ENCODE assay signal across 8 cellular contexts in the genomic region with DNA sequence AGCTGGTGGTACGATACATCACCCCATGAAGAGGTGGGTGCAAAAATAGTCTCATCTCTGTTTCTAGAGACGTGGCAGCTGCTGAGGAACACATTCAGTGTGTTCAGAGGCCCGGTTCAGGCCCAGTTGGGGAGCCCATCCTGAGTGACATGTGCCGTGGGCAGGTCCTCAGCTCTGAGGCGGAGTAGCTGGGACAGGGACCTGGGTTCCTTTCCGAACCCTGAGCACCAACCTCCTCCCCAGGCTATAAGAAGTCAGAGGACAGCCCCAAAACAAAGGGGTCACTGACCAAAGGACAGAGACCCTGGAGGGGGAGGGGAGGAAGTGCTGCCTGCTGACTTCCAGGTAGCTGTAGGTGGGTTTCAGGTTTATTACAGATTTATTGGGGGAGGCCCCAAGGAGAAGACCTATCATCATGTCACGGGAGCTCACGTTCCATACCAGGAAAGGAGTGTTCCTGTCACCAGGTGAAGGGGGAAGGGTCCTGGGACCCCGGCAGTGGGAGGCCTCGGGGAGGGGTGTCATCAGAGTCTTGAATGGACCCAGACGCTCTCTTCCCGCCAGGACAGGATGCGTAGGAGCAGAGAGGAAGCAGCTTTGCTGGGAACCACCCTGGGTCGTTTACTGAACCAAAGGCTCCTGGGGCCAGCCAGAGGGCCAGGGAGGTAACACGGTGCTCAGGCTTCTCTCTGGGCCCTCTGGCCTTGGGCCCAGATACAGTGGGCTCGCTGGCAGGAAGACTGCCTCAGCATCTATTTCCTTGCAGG. TPM values are rescaled to one million over a fixed set of nuclear protein-coding genes. Genes with fewer than 3 reads are reported as not detected.
DNase-seq lines count a peak whose midpoint lies in the region; ATAC-seq and TF ChIP-seq lines count a peak whose summit lies in the region.

No MANE protein-coding gene starts in this region.

- H4K20me1 ChIP-seq in PC-9 (ENCODE audit: insufficient read depth), result no peaks in the 10 kb centered on the region

- no peak for TF ChIP-seq EP300 in suprapubic skin (IDR thresholded peaks at IDR 0.05)

- 24 to 30% methylated on average over 16 of the region's 16 CpGs for WGBS in heart right ventricle, 2 donors
- 32% methylated on average over 12 of the region's 16 CpGs for WGBS in suprapubic skin

- no TSS peak for BruUV-seq in PC-9 (replicated peaks; lab: Mats Ljungman, UMichigan)

- H3K4me2 ChIP-seq in PC-9, result peak overlapping the region; percentile 69; the same call in 1 of the 2 replicates

- peaks cover 57% of the 10 kb centered on the region for H3K4me1 Mint-ChIP-seq in activated CD4-positive, alpha-beta T cell treated with anti-CD3 and anti-CD28 coated beads for 36 hours

- no peak overlapping the region for H3K4me3 ChIP-seq in PC-9
- peak overlapping the region in 3 of 10 donors; percentile 31 to 39 (median 33) for H3K4me3 ChIP-seq in heart right ventricle
- peak overlapping the region; percentile 35 for H3K4me3 ChIP-seq in suprapubic skin

- H3K36me3 ChIP-seq in PC-9 (ENCODE audit: low read depth) (no peaks in the 10 kb centered on the region; the same call in 1 of the 2 replicates), heart right ventricle (peaks cover 0 to 19% (median 0%) of the 10 kb centered on the region in 9 donors), suprapubic skin (peaks cover 2% of the 10 kb centered on the region)

- CTCF ChIA-PET in activated CD4-positive, alpha-beta T cell treated with anti-CD3 and anti-CD28 coated beads for 36 hours (lab: Charles Lee), result interaction anchor here (0.6 to 6.7 kb wide), 35 partner anchors 8 to 371 kb away, joined by 3 to 114 read pairs (median 5); a partner anchor contains a TSS
- CTCF ChIA-PET in PC-9 (lab: Charles Lee), result interaction anchor here (0.5 to 1.7 kb wide), 5 partner anchors 48 to 176 kb away, joined by 3 to 26 read pairs (median 5); a partner anchor contains a TSS

- peaks cover 16% of the 10 kb centered on the region for H3K36me3 Mint-ChIP-seq in activated CD4-positive, alpha-beta T cell treated with anti-CD3 and anti-CD28 coated beads for 36 hours (ENCODE audit: low read depth)

- TF ChIP-seq POLR2A in suprapubic skin (IDR thresholded peaks at IDR 0.05), result no peak

- TF ChIP-seq CTCF in PC-9 (conservative IDR thresholded peaks at IDR 0.05) (peak; percentile 12; the same call in 1 of the 2 replicates), heart right ventricle (IDR thresholded peaks at IDR 0.05) (peak in 5 of 9 donors; percentile 0 to 36 (median 18)), suprapubic skin (IDR thresholded peaks at IDR 0.05) (peak in 1 of 2 donors; percentile 3)

- no peaks in the 10 kb centered on the region for H3K9me3 Mint-ChIP-seq in activated CD4-positive, alpha-beta T cell treated with anti-CD3 and anti-CD28 coated beads for 36 hours (ENCODE audit: low read depth)

- POLR2A ChIA-PET in activated CD4-positive, alpha-beta T cell treated with anti-CD3 and anti-CD28 coated beads for 36 hours (lab: Charles Lee), result interaction anchor here (0.8 to 3.9 kb wide), 9 partner anchors 12 to 176 kb away, joined by 3 to 23 read pairs (median 6); a partner anchor contains a TSS
- POLR2A ChIA-PET in PC-9 (lab: Charles Lee; ENCODE audit: unreplicated experiment), result interaction anchor here (0.6 kb wide), 1 partner anchor 127 kb away, joined by 14 read pairs; a partner anchor contains a TSS

- intact Hi-C loops in activated CD4-positive, alpha-beta T cell treated with anti-CD3 and anti-CD28 coated beads for 36 hours (cut with DNase I, micrococcal nuclease), result loop anchor here (1.0 to 10.0 kb wide), 8 partner anchors 36 to 411 kb away; a partner anchor contains a TSS
- intact Hi-C loops in PC-9 (cut with micrococcal nuclease; ENCODE audit: unreplicated experiment), result loop anchor here (5.0 kb wide), 1 partner anchor 234 kb away; no protein-coding TSS in a partner anchor
- intact Hi-C loops in heart right ventricle (cut with DNase I), result loop anchor here (1.0 to 10.0 kb wide), 8 partner anchors 64 to 407 kb away; a partner anchor contains a TSS

- H3K4me3 Mint-ChIP-seq in activated CD4-positive, alpha-beta T cell treated with anti-CD3 and anti-CD28 coated beads for 36 hours, result peak overlapping the region; percentile 84

- H3F3A ChIP-seq in PC-9 (ENCODE audit: insufficient read depth, low read depth), result peaks cover 31% of the 10 kb centered on the region

- no peaks in the 10 kb centered on the region for H3K9me2 ChIP-seq in PC-9 (ENCODE audit: insufficient read depth)

- peak; percentile 7 for ATAC-seq in activated CD4-positive, alpha-beta T cell treated with anti-CD3 and anti-CD28 coated beads for 36 hours
- peak in 7 of 8 donors; percentile 1 to 46 (median 7) for ATAC-seq in heart right ventricle
- ATAC-seq in HG02885 (IDR thresholded peaks at IDR 0.05; ENCODE audit: poor library complexity, unreplicated experiment), result no peak
- no peak for ATAC-seq in GM21447 (IDR thresholded peaks at IDR 0.05; ENCODE audit: unreplicated experiment)
- ATAC-seq in HG03354 (IDR thresholded peaks at IDR 0.05; ENCODE audit: poor library complexity, severe bottlenecking, unreplicated experiment), result no peak

- H3K27ac ChIP-seq in PC-9, result no peak overlapping the region
- peak overlapping the region; percentile 31 to 96 (median 86) for H3K27ac ChIP-seq in heart right ventricle
- H3K27ac ChIP-seq in suprapubic skin, result peak overlapping the region; percentile 90

- H3K9me3 ChIP-seq in PC-9 (ENCODE audit: insufficient read depth, low read depth), result no peaks in the 10 kb centered on the region
- no peaks in the 10 kb centered on the region for H3K9me3 ChIP-seq in heart right ventricle
- no peaks in the 10 kb centered on the region for H3K9me3 ChIP-seq in suprapubic skin

- H3K27me3 ChIP-seq in PC-9 (ENCODE audit: insufficient read depth, low read depth) (no peaks in the 10 kb centered on the region), heart right ventricle (peaks cover 0 to 15% (median 0%) of the 10 kb centered on the region in 7 donors), suprapubic skin (no peaks in the 10 kb centered on the region)

- H3K4me1 ChIP-seq in PC-9 (replicated peaks; ENCODE audit: insufficient read depth), result peaks cover 40% of the 10 kb centered on the region
- peaks cover 15 to 91% (median 81%) of the 10 kb centered on the region in 9 donors for H3K4me1 ChIP-seq in heart right ventricle
- peaks cover 64% of the 10 kb centered on the region for H3K4me1 ChIP-seq in suprapubic skin

- DNase-seq in activated CD4-positive, alpha-beta T cell treated with anti-CD3 and anti-CD28 coated beads for 36 hours, result no peak
- no peak for DNase-seq in activated CD4-positive, alpha-beta T cell treated with anti-CD3 and anti-CD28 coated beads, Interleukin-2, amount 50 U/mL, for 1 hour
- DNase-seq in PC-9 (no peak), heart right ventricle (peak in 1 of 2 donors; percentile 66), suprapubic skin (ENCODE audit: low spot score in 2 of 2) (peak in 1 of 2 donors; percentile 55)

- H3K27ac Mint-ChIP-seq in activated CD4-positive, alpha-beta T cell treated with anti-CD3 and anti-CD28 coated beads for 36 hours, result peak overlapping the region; percentile 92

- H3K79me2 ChIP-seq in PC-9 (ENCODE audit: low read depth), result no peaks in the 10 kb centered on the region

- H2AFZ ChIP-seq in PC-9, result no peak overlapping the region

- H3K27me3 Mint-ChIP-seq in activated CD4-positive, alpha-beta T cell treated with anti-CD3 and anti-CD28 coated beads for 36 hours, result peaks cover 6% of the 10 kb centered on the region

RNA-seq across cellular contexts. Expression of a gene that starts 4.9 kb away (rescaled TPM):
- under 1 TPM in 1 of 2 experiments, not detected in 1; 0.21 TPM for total RNA-seq in activated CD4-positive, alpha-beta T cell treated with anti-CD3 and anti-CD28 coated beads for 36 hours
- total RNA-seq in PC-9 (2021), result 1.1 and 1.3 TPM in 2 replicates
- total RNA-seq in heart right ventricle, result 100 to 1,000 TPM in 3 of 10 donors, 10 to 100 TPM in 7; 69.7 to 135 (median 94.9) TPM
- 10 to 100 TPM; 60.7 to 69.5 TPM for polyA plus RNA-seq in heart right ventricle
- 10 to 100 TPM; 10.7 to 19.2 (median 14.0) TPM for total RNA-seq in suprapubic skin

RNA-seq across cellular contexts. Expression of a gene that starts 36.6 kb away (rescaled TPM):
- total RNA-seq in activated CD4-positive, alpha-beta T cell treated with anti-CD3 and anti-CD28 coated beads for 36 hours, result 10 to 100 TPM; 14.8 to 17.3 TPM
- total RNA-seq in PC-9 (2021), result 10.9 and 16.9 TPM in 2 replicates
- total RNA-seq in heart right ventricle, result 10 to 100 TPM in 2 of 10 donors, 1 to 10 TPM in 8; 4.2 to 11.5 (median 7.0) TPM
- polyA plus RNA-seq in heart right ventricle, result 1 to 10 TPM; 3.0 to 4.7 TPM
- total RNA-seq in suprapubic skin, result 1 to 10 TPM; 4.4 to 8.7 (median 6.8) TPM

Comparison
In these comparisons a context has a peak if more than half of its experiments do, and no peak if none do; other contexts are left out.
1. ATAC-seq: peak in activated CD4-positive, alpha-beta T cell treated with anti-CD3 and anti-CD28 coated beads for 36 hours (single experiment) and heart right ventricle (7 of 8); none in HG02885 (single experiment), GM21447 (single experiment) and HG03354 (single experiment).